Comparison of ENCODE assay signal across 12 cellular contexts in the genomic region with DNA sequence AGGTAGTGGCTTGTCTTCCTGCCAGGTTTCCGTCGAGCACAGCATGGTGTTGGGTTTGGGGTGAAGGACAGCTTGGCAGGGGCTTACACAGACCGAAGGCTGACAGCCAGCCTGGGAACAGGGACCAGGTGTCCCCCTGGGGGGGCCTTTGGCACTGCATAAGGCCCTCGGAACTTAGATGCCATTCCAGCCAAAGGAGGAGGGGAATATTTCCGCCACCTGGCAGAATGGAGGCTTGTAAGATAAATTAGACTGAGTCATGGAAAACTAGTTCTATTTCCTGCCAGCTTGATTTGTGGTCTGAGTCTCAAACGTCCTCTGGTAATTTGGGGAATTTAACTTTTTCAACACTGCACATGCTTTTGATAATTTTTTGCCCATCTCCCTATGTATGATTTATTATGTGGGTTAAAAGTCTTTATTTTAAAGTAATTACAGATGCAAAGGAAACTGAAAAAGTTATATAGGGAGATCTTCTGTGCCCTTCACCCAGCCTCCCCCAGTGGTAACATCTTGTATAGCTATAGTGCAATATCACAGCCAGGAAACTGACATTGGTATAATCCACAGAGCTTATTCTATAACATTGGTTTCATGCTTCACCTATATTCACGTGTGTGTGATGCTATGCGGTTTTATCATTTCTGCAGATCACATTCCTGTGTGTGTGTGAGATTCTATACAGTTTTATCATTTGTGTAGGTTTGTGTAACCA. TPM values are rescaled to one million over a fixed set of nuclear protein-coding genes. Genes with fewer than 3 reads are reported as not detected.
DNase-seq lines count a peak whose midpoint lies in the region; ATAC-seq and TF ChIP-seq lines count a peak whose summit lies in the region.
"Had no signal": no experiment of that assay in that cellular context is flagged by ENCODE, and none has a peak within 500 bp of the region (broad histone marks: within the 10 kb centered on the region; RNA-seq: fewer than 3 reads in every experiment).

No MANE protein-coding gene starts in this region.

- POLR2A ChIA-PET in activated CD4-positive, alpha-beta T cell treated with anti-CD3 and anti-CD28 coated beads for 36 hours (lab: Charles Lee), result no interaction called here

- TF ChIP-seq CTCF in RWPE2 (IDR thresholded peaks at IDR 0.05; ENCODE audit: poor library complexity, severe bottlenecking), result no peak
- TF ChIP-seq CTCF in fibroblast of mammary gland (conservative IDR thresholded peaks at IDR 0.05; ENCODE audit: control insufficient read depth, insufficient read depth, low read depth, low read length), result peak; percentile 17
- peak; percentile 33 for TF ChIP-seq CTCF in type B pancreatic cell (conservative IDR thresholded peaks at IDR 0.05)

- DNase-seq in activated naive CD8-positive, alpha-beta T cell treated with anti-CD3 and anti-CD28 coated beads, Interleukin-2, amount 50 U/mL, for 24 hours, result no peak
- DNase-seq in activated naive CD8-positive, alpha-beta T cell treated with anti-CD3 and anti-CD28 coated beads for 36 hours, result no peak
- DNase-seq in RWPE2 (ENCODE audit: low spot score) (no peak), fibroblast of mammary gland (ENCODE audit: low read depth) (peak; percentile 53), type B pancreatic cell (ENCODE audit: extremely low spot score, unreplicated experiment) (no peak), NCI-H2196 (lab: John Stamatoyannopoulos, UW; ENCODE audit: unreplicated experiment) (no peak), NCI-H345 (lab: John Stamatoyannopoulos, UW) (no peak)
- DNase-seq in activated CD4-positive, alpha-beta T cell treated with anti-CD3 and anti-CD28 coated beads for 36 hours, result no peak
- DNase-seq: brain microvascular endothelial cell, NCI-H510A had no signal

- H3K9me3 ChIP-seq in RWPE2 (ENCODE audit: severe bottlenecking), result no peaks in the 10 kb centered on the region

- no peak overlapping the region for H3K4me3 Mint-ChIP-seq in activated naive CD8-positive, alpha-beta T cell treated with anti-CD3 and anti-CD28 coated beads, Interleukin-2, amount 50 U/mL, for 24 hours
- no peak overlapping the region for H3K4me3 Mint-ChIP-seq in activated naive CD8-positive, alpha-beta T cell treated with anti-CD3 and anti-CD28 coated beads for 36 hours
- H3K4me3 Mint-ChIP-seq in type B pancreatic cell, result no peak overlapping the region
- H3K4me3 Mint-ChIP-seq in activated CD4-positive, alpha-beta T cell treated with anti-CD3 and anti-CD28 coated beads for 36 hours, result no peak overlapping the region

- peaks cover 6% of the 10 kb centered on the region for H3K4me1 ChIP-seq in RWPE2 (ENCODE audit: insufficient read depth, poor library complexity, severe bottlenecking)

- no peaks in the 10 kb centered on the region for H3K27me3 ChIP-seq in RWPE2 (ENCODE audit: insufficient read depth, poor library complexity, severe bottlenecking)
- H3K27me3 ChIP-seq: brain microvascular endothelial cell had no signal

- H3K9me3 Mint-ChIP-seq in activated naive CD8-positive, alpha-beta T cell treated with anti-CD3 and anti-CD28 coated beads, Interleukin-2, amount 50 U/mL, for 24 hours, result peaks cover 2% of the 10 kb centered on the region
- H3K9me3 Mint-ChIP-seq in activated naive CD8-positive, alpha-beta T cell treated with anti-CD3 and anti-CD28 coated beads for 36 hours, result no peaks in the 10 kb centered on the region
- H3K9me3 Mint-ChIP-seq in type B pancreatic cell, result peaks cover 8% of the 10 kb centered on the region
- H3K9me3 Mint-ChIP-seq in activated CD4-positive, alpha-beta T cell treated with anti-CD3 and anti-CD28 coated beads for 36 hours (ENCODE audit: low read depth), result no peaks in the 10 kb centered on the region

- H3K4me3 ChIP-seq in RWPE2 (ENCODE audit: severe bottlenecking) (no peak overlapping the region), fibroblast of mammary gland (ENCODE audit: control insufficient read depth, low read depth, low read length) (no peak overlapping the region)
- H3K4me3 ChIP-seq: smooth muscle cell had no signal

- peaks cover 7% of the 10 kb centered on the region for H3K4me1 Mint-ChIP-seq in activated naive CD8-positive, alpha-beta T cell treated with anti-CD3 and anti-CD28 coated beads, Interleukin-2, amount 50 U/mL, for 24 hours
- H3K4me1 Mint-ChIP-seq in activated naive CD8-positive, alpha-beta T cell treated with anti-CD3 and anti-CD28 coated beads for 36 hours, result peaks cover 6% of the 10 kb centered on the region
- H3K4me1 Mint-ChIP-seq in type B pancreatic cell (ENCODE audit: unreplicated experiment), result peaks cover 20% of the 10 kb centered on the region
- H3K4me1 Mint-ChIP-seq in activated CD4-positive, alpha-beta T cell treated with anti-CD3 and anti-CD28 coated beads for 36 hours, result no peaks in the 10 kb centered on the region

- peak; percentile 26 for ATAC-seq in activated naive CD8-positive, alpha-beta T cell treated with anti-CD3 and anti-CD28 coated beads, Interleukin-2, amount 50 U/mL, for 24 hours
- ATAC-seq in RWPE2 (ENCODE audit: low read depth), result 0 out of 3 replicates have a peak, but pooled peaks have one; percentile 33
- no peak for ATAC-seq in activated CD4-positive, alpha-beta T cell treated with anti-CD3 and anti-CD28 coated beads for 36 hours
- ATAC-seq: HepG2 had no signal

- H3K27ac Mint-ChIP-seq in activated naive CD8-positive, alpha-beta T cell treated with anti-CD3 and anti-CD28 coated beads, Interleukin-2, amount 50 U/mL, for 24 hours, result no peak overlapping the region
- no peak overlapping the region for H3K27ac Mint-ChIP-seq in activated naive CD8-positive, alpha-beta T cell treated with anti-CD3 and anti-CD28 coated beads for 36 hours
- H3K27ac Mint-ChIP-seq in type B pancreatic cell, result peak overlapping the region; percentile 30
- H3K27ac Mint-ChIP-seq in activated CD4-positive, alpha-beta T cell treated with anti-CD3 and anti-CD28 coated beads for 36 hours, result no peak overlapping the region

- H3K27me3 Mint-ChIP-seq in activated naive CD8-positive, alpha-beta T cell treated with anti-CD3 and anti-CD28 coated beads, Interleukin-2, amount 50 U/mL, for 24 hours, result peaks cover 57% of the 10 kb centered on the region
- peaks cover 72% of the 10 kb centered on the region for H3K27me3 Mint-ChIP-seq in activated naive CD8-positive, alpha-beta T cell treated with anti-CD3 and anti-CD28 coated beads for 36 hours
- H3K27me3 Mint-ChIP-seq in type B pancreatic cell, result no peaks in the 10 kb centered on the region
- H3K27me3 Mint-ChIP-seq in activated CD4-positive, alpha-beta T cell treated with anti-CD3 and anti-CD28 coated beads for 36 hours, result peaks cover 39% of the 10 kb centered on the region

- CTCF ChIA-PET in activated CD4-positive, alpha-beta T cell treated with anti-CD3 and anti-CD28 coated beads for 36 hours (lab: Charles Lee), result interaction anchor here (0.6 to 1.7 kb wide), 3 partner anchors 9 to 27 kb away, joined by 3 to 6 read pairs (median 4); no protein-coding TSS in a partner anchor

- intact Hi-C loops in activated CD4-positive, alpha-beta T cell treated with anti-CD3 and anti-CD28 coated beads for 36 hours (cut with DNase I, micrococcal nuclease), result no loop called here

- no peaks in the 10 kb centered on the region for H3K36me3 Mint-ChIP-seq in activated naive CD8-positive, alpha-beta T cell treated with anti-CD3 and anti-CD28 coated beads, Interleukin-2, amount 50 U/mL, for 24 hours (ENCODE audit: low read depth)
- H3K36me3 Mint-ChIP-seq in activated naive CD8-positive, alpha-beta T cell treated with anti-CD3 and anti-CD28 coated beads for 36 hours, result no peaks in the 10 kb centered on the region
- H3K36me3 Mint-ChIP-seq in type B pancreatic cell, result no peaks in the 10 kb centered on the region
- no peaks in the 10 kb centered on the region for H3K36me3 Mint-ChIP-seq in activated CD4-positive, alpha-beta T cell treated with anti-CD3 and anti-CD28 coated beads for 36 hours (ENCODE audit: low read depth)

- peak overlapping the region; percentile 11 for H3K27ac ChIP-seq in RWPE2 (ENCODE audit: poor library complexity, severe bottlenecking)
- H3K27ac ChIP-seq: brain microvascular endothelial cell had no signal

- no peaks in the 10 kb centered on the region for H3K36me3 ChIP-seq in RWPE2 (ENCODE audit: low read depth)
- H3K36me3 ChIP-seq: brain microvascular endothelial cell had no signal

RNA-seq across cellular contexts. Expression of a gene that starts 11.5 kb away (rescaled TPM):
- not detected for total RNA-seq in activated naive CD8-positive, alpha-beta T cell treated with anti-CD3 and anti-CD28 coated beads for 36 hours
- total RNA-seq in type B pancreatic cell (ENCODE audit: low replicate concordance), result 12.5 and 28.8 TPM in 2 replicates
- total RNA-seq in activated CD4-positive, alpha-beta T cell treated with anti-CD3 and anti-CD28 coated beads for 36 hours, result under 1 TPM in 1 of 2 experiments, not detected in 1; 0.11 TPM

Comparison
In these comparisons a context has a peak if more than half of its experiments do, and no peak if none do; other contexts are left out.
1. RNA of a gene that starts 11.5 kb away (total RNA-seq): 12.5 to 28.8 TPM in type B pancreatic cell; 0.11 TPM in activated CD4-positive, alpha-beta T cell treated with anti-CD3 and anti-CD28 coated beads for 36 hours and not detected in activated naive CD8-positive, alpha-beta T cell treated with anti-CD3 and anti-CD28 coated beads for 36 hours; every median in the first group is over 10 times any median in the second.